ENCODE assay signal across 10 cellular contexts in genomic region chr12:125340791-125341190, GRCh38.
DNase-seq lines count a peak whose midpoint lies in the region; FAIRE-seq and TF ChIP-seq lines count a peak whose summit lies in the region.
"Had no signal": no experiment of that assay in that cellular context is flagged by ENCODE, and none has a peak within 500 bp of the region (broad histone marks: within the 10 kb centered on the region; RNA-seq: fewer than 3 reads in every experiment).

No MANE protein-coding gene starts in this region.

- H3K27ac ChIP-seq in breast epithelium = no peak overlapping the region
- H3K27ac ChIP-seq: BLaER1 had no signal

- no peak overlapping the region for H3K27ac Mint-ChIP-seq in MCF 10A (ENCODE audit: low read depth, unreplicated experiment)
- H3K27ac Mint-ChIP-seq in activated naive CD4-positive, alpha-beta T cell treated with anti-CD3 and anti-CD28 coated beads, Interleukin-2, amount 10 ng/mL, durations not matched to agents 7 days and 5 days = no peak overlapping the region
- no peak overlapping the region for H3K27ac Mint-ChIP-seq in Caco-2 (ENCODE audit: unreplicated experiment)

- H3K36me3 ChIP-seq in breast epithelium (no peaks in the 10 kb centered on the region), bronchial epithelial cell (ENCODE audit: control insufficient read depth, insufficient read depth, low read length) (no peaks in the 10 kb centered on the region), Caco-2 (ENCODE audit: control insufficient read depth, insufficient read depth, low read length) (no peaks in the 10 kb centered on the region)
- H3K36me3 ChIP-seq: BLaER1 had no signal

- BruUV-seq in MCF 10A (replicated peaks; lab: Mats Ljungman, UMichigan) (no TSS peak), Caco-2 (replicated peaks; lab: Mats Ljungman, UMichigan) (no TSS peak)

- H3K27me3 ChIP-seq in breast epithelium (no peaks in the 10 kb centered on the region), bronchial epithelial cell (ENCODE audit: control insufficient read depth, insufficient read depth, low read length) (no peaks in the 10 kb centered on the region), Caco-2 (replicated peaks; ENCODE audit: control insufficient read depth, insufficient read depth, low read length) (no peaks in the 10 kb centered on the region)
- H3K27me3 ChIP-seq: BLaER1 had no signal

- no peaks in the 10 kb centered on the region for H3K9me3 ChIP-seq in breast epithelium
- no peaks in the 10 kb centered on the region for H3K9me3 ChIP-seq in Caco-2
- H3K9me3 ChIP-seq: BLaER1 had no signal

- no peak overlapping the region for H3K4me3 ChIP-seq in breast epithelium
- no peak overlapping the region for H3K4me3 ChIP-seq in bronchial epithelial cell (ENCODE audit: low read depth, low read length)
- no peak overlapping the region for H3K4me3 ChIP-seq in Caco-2 (ENCODE audit: low read depth, low read length)
- H3K4me3 ChIP-seq: BLaER1 had no signal

- DNase-seq in MCF 10A (ENCODE audit: unreplicated experiment) (peak; percentile 52), breast epithelium (ENCODE audit: low spot score in 2 of 2) (no peak), bronchial epithelial cell (ENCODE audit: low read depth) (peak; percentile 47), kidney tubule cell (ENCODE audit: low spot score) (peak; percentile 69), ureter (ENCODE audit: low spot score) (no peak), Caco-2 (no peak)
- no peak for DNase-seq in activated naive CD4-positive, alpha-beta T cell treated with anti-CD3 and anti-CD28 coated beads, Interleukin-2, amount 10 ng/mL, durations not matched to agents 7 days and 5 days
- DNase-seq in activated T-cell treated with anti-CD3 and anti-CD28 coated beads, Interleukin-2, amount 50 U/mL, for 48 hours = no peak
- DNase-seq: stimulated activated CD4-positive, alpha-beta T cell treated with anti-CD3 and anti-CD28 coated beads, Interleukin-12 subunit alpha, Interleukin-12 subunit beta, amount 100 ng/mL, for 4 hours had no signal

- CTCF ChIA-PET in MCF 10A (lab: Yijun Ruan, JAX) (interaction anchor here (0.6 to 3.2 kb wide), 3 partner anchors 9 to 1534 kb away, joined by 3 to 39 read pairs (median 4); no protein-coding TSS in a partner anchor), Caco-2 (lab: Charles Lee) (interaction anchor here (0.6 kb wide), 1 partner anchor 78 kb away, joined by 3 read pairs; no protein-coding TSS in a partner anchor)
- CTCF ChIA-PET in activated naive CD4-positive, alpha-beta T cell treated with anti-CD3 and anti-CD28 coated beads, Interleukin-2, amount 10 ng/mL, durations not matched to agents 7 days and 5 days (lab: Charles Lee) = no interaction called here

- FAIRE-seq in bronchial epithelial cell (lab: Jason Lieb, UNC) = peak; percentile 18

- H3K27me3 Mint-ChIP-seq in MCF 10A (ENCODE audit: insufficient read depth, unreplicated experiment) (peaks cover 55% of the 10 kb centered on the region), Caco-2 (ENCODE audit: insufficient read depth, unreplicated experiment) (peaks cover 29% of the 10 kb centered on the region)
- H3K27me3 Mint-ChIP-seq in activated naive CD4-positive, alpha-beta T cell treated with anti-CD3 and anti-CD28 coated beads, Interleukin-2, amount 10 ng/mL, durations not matched to agents 7 days and 5 days = peaks cover 11% of the 10 kb centered on the region

- intact Hi-C loops in MCF 10A (cut with micrococcal nuclease) (no loop called here), breast epithelium (cut with DNase I; ENCODE audit: low total_unique reads) (no loop called here), Caco-2 (cut with micrococcal nuclease; ENCODE audit: unreplicated experiment) (no loop called here)

- no peak for TF ChIP-seq CTCF in MCF 10A (IDR thresholded peaks at IDR 0.05; ENCODE audit: unreplicated experiment)
- no peak for TF ChIP-seq CTCF in breast epithelium (IDR thresholded peaks at IDR 0.05)
- TF ChIP-seq CTCF in bronchial epithelial cell (IDR thresholded peaks at IDR 0.05; ENCODE audit: insufficient read depth, low read length, severe bottlenecking) = no peak
- TF ChIP-seq CTCF in Caco-2 (IDR thresholded peaks at IDR 0.05; ENCODE audit: insufficient read depth in 1 of 2, low read depth in 1 of 2, low read length in 1 of 2, severe bottlenecking in 1 of 2, unreplicated experiment in 1 of 2) = no peak

- H3K9me3 Mint-ChIP-seq in MCF 10A (ENCODE audit: unreplicated experiment) (no peaks in the 10 kb centered on the region), Caco-2 (ENCODE audit: unreplicated experiment) (no peaks in the 10 kb centered on the region)
- no peaks in the 10 kb centered on the region for H3K9me3 Mint-ChIP-seq in activated naive CD4-positive, alpha-beta T cell treated with anti-CD3 and anti-CD28 coated beads, Interleukin-2, amount 10 ng/mL, durations not matched to agents 7 days and 5 days

- H3K36me3 Mint-ChIP-seq in MCF 10A (ENCODE audit: insufficient read depth, unreplicated experiment) = no peaks in the 10 kb centered on the region
- H3K36me3 Mint-ChIP-seq in activated naive CD4-positive, alpha-beta T cell treated with anti-CD3 and anti-CD28 coated beads, Interleukin-2, amount 10 ng/mL, durations not matched to agents 7 days and 5 days = no peaks in the 10 kb centered on the region
- no peaks in the 10 kb centered on the region for H3K36me3 Mint-ChIP-seq in Caco-2 (ENCODE audit: insufficient read depth, unreplicated experiment)

- H3K4me1 Mint-ChIP-seq in MCF 10A (ENCODE audit: insufficient read depth, unreplicated experiment) (no peaks in the 10 kb centered on the region), Caco-2 (ENCODE audit: low read depth, unreplicated experiment) (no peaks in the 10 kb centered on the region)
- no peaks in the 10 kb centered on the region for H3K4me1 Mint-ChIP-seq in activated naive CD4-positive, alpha-beta T cell treated with anti-CD3 and anti-CD28 coated beads, Interleukin-2, amount 10 ng/mL, durations not matched to agents 7 days and 5 days

- H3K4me1 ChIP-seq in breast epithelium (no peaks in the 10 kb centered on the region), Caco-2 (no peaks in the 10 kb centered on the region)

- H3K4me3 Mint-ChIP-seq in MCF 10A (ENCODE audit: unreplicated experiment) = no peak overlapping the region
- no peak overlapping the region for H3K4me3 Mint-ChIP-seq in activated naive CD4-positive, alpha-beta T cell treated with anti-CD3 and anti-CD28 coated beads, Interleukin-2, amount 10 ng/mL, durations not matched to agents 7 days and 5 days
- H3K4me3 Mint-ChIP-seq in Caco-2 (ENCODE audit: unreplicated experiment) = no peak overlapping the region

- TF ChIP-seq POLR2A in breast epithelium (IDR thresholded peaks at IDR 0.05) = no peak

- POLR2A ChIA-PET in MCF 10A (lab: Yijun Ruan, JAX) (interaction anchor here (0.5 to 1.2 kb wide), 2 partner anchors 9 to 436 kb away, joined by 4 to 5 read pairs; no protein-coding TSS in a partner anchor), Caco-2 (lab: Charles Lee) (no interaction called here)

Comparison
In these comparisons a context has a peak if more than half of its experiments do, and no peak if none do; other contexts are left out.
1. DNase-seq: peak in MCF 10A (single experiment), bronchial epithelial cell (single experiment) and kidney tubule cell (single experiment); none in breast epithelium (0 of 2), activated naive CD4-positive, alpha-beta T cell treated with anti-CD3 and anti-CD28 coated beads, Interleukin-2, amount 10 ng/mL, durations not matched to agents 7 days and 5 days (single experiment), activated T-cell treated with anti-CD3 and anti-CD28 coated beads, Interleukin-2, amount 50 U/mL, for 48 hours (0 of 2), ureter (single experiment) and Caco-2 (0 of 2).